Comparison of ENCODE assay signal across 16 cellular contexts in the genomic region with DNA sequence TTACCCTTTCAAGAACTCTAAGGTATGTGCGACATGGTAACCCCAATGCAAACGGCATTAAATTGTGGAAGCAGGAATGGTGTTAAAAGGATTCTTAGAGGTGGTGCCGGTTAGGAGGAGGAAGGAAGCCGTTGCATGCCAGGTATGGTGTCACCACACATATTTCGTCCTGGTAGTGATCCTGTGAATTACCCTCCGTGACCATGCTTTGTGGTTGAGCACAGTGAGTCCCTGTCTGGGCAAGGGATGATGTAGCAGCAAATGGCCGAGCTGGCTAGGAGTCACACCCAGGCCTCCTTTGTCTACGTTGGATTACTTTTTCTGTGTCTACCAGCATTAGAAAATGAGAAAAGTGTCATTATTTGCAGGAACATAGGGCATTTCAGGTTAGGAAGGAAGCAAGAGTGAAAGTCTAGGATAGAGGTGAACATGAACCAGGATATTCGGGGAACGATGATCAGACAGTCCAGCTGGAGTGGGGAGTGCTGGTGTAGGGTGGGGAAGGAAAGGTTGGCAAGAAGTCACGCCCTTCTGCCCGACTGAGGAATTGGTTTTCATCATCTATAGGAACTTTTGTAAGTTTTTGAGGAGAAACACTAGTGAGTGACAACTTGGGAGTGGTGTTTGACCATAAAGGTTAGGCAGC.
DNase-seq lines count a peak whose midpoint lies in the region; ATAC-seq and TF ChIP-seq lines count a peak whose summit lies in the region.
"Had no signal": no experiment of that assay in that cellular context is flagged by ENCODE, and none has a peak within 500 bp of the region (broad histone marks: within the 10 kb centered on the region; RNA-seq: fewer than 3 reads in every experiment).

No MANE protein-coding gene starts in this region.

- H3K4me3 Mint-ChIP-seq in T-helper 1 cell treated with Interleukin-12 subunit alpha and Interleukin-12 subunit beta and Interleukin-4 antibody, amounts not matched to agents 30 μg/mL and 1 μg/mL, for 36 hours = peak overlapping the region; percentile 53
- peak overlapping the region; percentile 4 to 68 (median 46) for H3K4me3 Mint-ChIP-seq in naive thymus-derived CD4-positive, alpha-beta T cell
- H3K4me3 Mint-ChIP-seq: dendritic cell treated with granulocyte-macrophage colony-stimulating factor and Interleukin-4, amounts not matched to agents 40 ng/mL and 50 ng/mL, for 4 days had no signal

- ATAC-seq in activated naive CD4-positive, alpha-beta T cell treated with anti-CD3 and anti-CD28 coated beads, Interleukin-2, amount 50 U/mL, for 72 hours = no peak
- no peak for ATAC-seq in naive thymus-derived CD4-positive, alpha-beta T cell
- ATAC-seq in HG02642 (IDR thresholded peaks at IDR 0.05; ENCODE audit: poor library complexity, unreplicated experiment) = no peak
- ATAC-seq in heart right ventricle = no peak

- peak overlapping the region; percentile 6; the same call in 1 of the 2 replicates for H3K4me3 ChIP-seq in Jurkat, Clone E6-1 (ENCODE audit: low read length)
- no peak overlapping the region for H3K4me3 ChIP-seq in naive thymus-derived CD4-positive, alpha-beta T cell (ENCODE audit: low read length)
- no peak overlapping the region for H3K4me3 ChIP-seq in heart right ventricle
- H3K4me3 ChIP-seq: spleen had no signal

- intact Hi-C loops in naive thymus-derived CD4-positive, alpha-beta T cell (cut with micrococcal nuclease) = loop anchor here (1.0 to 5.0 kb wide), 16 partner anchors 11 to 247 kb away; a partner anchor contains a TSS
- intact Hi-C loops in heart right ventricle (cut with DNase I) = no loop called here

- WGBS in heart right ventricle, 2 donors = 90% methylated on average over 12 of the region's 12 CpGs

- POLR2A ChIA-PET in naive thymus-derived CD4-positive, alpha-beta T cell (lab: Charles Lee) = interaction anchor here (0.7 to 1.1 kb wide), 2 partner anchors 175 to 225 kb away, joined by 3 to 4 read pairs; no protein-coding TSS in a partner anchor

- H3K27me3 Mint-ChIP-seq in T-helper 1 cell treated with Interleukin-12 subunit alpha and Interleukin-12 subunit beta and Interleukin-4 antibody, amounts not matched to agents 30 μg/mL and 1 μg/mL, for 36 hours (ENCODE audit: low read depth) = no peaks in the 10 kb centered on the region
- no peaks in the 10 kb centered on the region for H3K27me3 Mint-ChIP-seq in naive thymus-derived CD4-positive, alpha-beta T cell
- H3K27me3 Mint-ChIP-seq: dendritic cell treated with granulocyte-macrophage colony-stimulating factor and Interleukin-4, amounts not matched to agents 40 ng/mL and 50 ng/mL, for 4 days; progenitor cell of endocrine pancreas had no signal

- no peaks in the 10 kb centered on the region for H3K27me3 ChIP-seq in naive thymus-derived CD4-positive, alpha-beta T cell (ENCODE audit: control insufficient read depth in 2 of 2, insufficient read depth in 2 of 2, low read length in 2 of 2)
- no peaks in the 10 kb centered on the region for H3K27me3 ChIP-seq in heart right ventricle
- H3K27me3 ChIP-seq: spleen had no signal

- peak overlapping the region; percentile 30 for H3K27ac ChIP-seq in naive thymus-derived CD4-positive, alpha-beta T cell (ENCODE audit: low read depth, low read length)
- H3K27ac ChIP-seq in heart right ventricle = no peak overlapping the region
- H3K27ac ChIP-seq: 22Rv1, WERI-Rb-1 had no signal

- no peaks in the 10 kb centered on the region for H3K9me3 Mint-ChIP-seq in T-helper 1 cell treated with Interleukin-12 subunit alpha and Interleukin-12 subunit beta and Interleukin-4 antibody, amounts not matched to agents 30 μg/mL and 1 μg/mL, for 36 hours
- no peaks in the 10 kb centered on the region for H3K9me3 Mint-ChIP-seq in activated naive CD4-positive, alpha-beta T cell treated with anti-CD3 and anti-CD28 coated beads, Interleukin-2, amount 50 U/mL, for 72 hours
- peaks cover 0 to 2% (median 0%) of the 10 kb centered on the region in 11 donors for H3K9me3 Mint-ChIP-seq in naive thymus-derived CD4-positive, alpha-beta T cell
- H3K9me3 Mint-ChIP-seq: dendritic cell treated with granulocyte-macrophage colony-stimulating factor and Interleukin-4, amounts not matched to agents 40 ng/mL and 50 ng/mL, for 4 days had no signal

- no peak for DNase-seq in T-helper 1 cell
- DNase-seq in Jurkat, Clone E6-1 (ENCODE audit: low read depth, low spot score) = no peak
- DNase-seq in activated naive CD4-positive, alpha-beta T cell treated with anti-CD3 and anti-CD28 coated beads, Interleukin-2, amount 50 U/mL, for 72 hours (ENCODE audit: low spot score in 2 of 2) = no peak
- DNase-seq in naive thymus-derived CD4-positive, alpha-beta T cell = no peak
- DNase-seq in SK-N-DZ (ENCODE audit: low spot score) = no peak
- DNase-seq in heart right ventricle = no peak
- DNase-seq: NCI-H1694 treated with DMSO at 0.1 percent for 48 hours, NCI-H446 treated with DMSO at 0.1 percent for 48 hours, SK-N-SH, spleen had no signal

- H3K4me1 ChIP-seq in naive thymus-derived CD4-positive, alpha-beta T cell (ENCODE audit: control insufficient read depth in 2 of 2, insufficient read depth in 2 of 2, low read length in 2 of 2) = peaks cover 0 to 23% of the 10 kb centered on the region in 2 donors
- H3K4me1 ChIP-seq in heart right ventricle = peaks cover 0 to 32% (median 0%) of the 10 kb centered on the region in 9 donors

- CTCF ChIA-PET in naive thymus-derived CD4-positive, alpha-beta T cell (lab: Charles Lee) = interaction anchor here (1.5 to 2.2 kb wide), 2 partner anchors 171 to 225 kb away, joined by 6 to 10 read pairs; no protein-coding TSS in a partner anchor

- no peaks in the 10 kb centered on the region for H3K36me3 ChIP-seq in naive thymus-derived CD4-positive, alpha-beta T cell (ENCODE audit: control insufficient read depth in 2 of 3, insufficient read depth in 3 of 3, low read length in 3 of 3)
- H3K36me3 ChIP-seq in heart right ventricle = no peaks in the 10 kb centered on the region
- H3K36me3 ChIP-seq: spleen, WERI-Rb-1 had no signal

- no peaks in the 10 kb centered on the region for H3K9me3 ChIP-seq in naive thymus-derived CD4-positive, alpha-beta T cell (ENCODE audit: control insufficient read depth in 2 of 3, low read length in 3 of 3)
- peaks cover 0 to 4% (median 0%) of the 10 kb centered on the region in 11 donors for H3K9me3 ChIP-seq in heart right ventricle
- H3K9me3 ChIP-seq: SK-N-SH had no signal

- peak overlapping the region; percentile 67 for H3K27ac Mint-ChIP-seq in T-helper 1 cell treated with Interleukin-12 subunit alpha and Interleukin-12 subunit beta and Interleukin-4 antibody, amounts not matched to agents 30 μg/mL and 1 μg/mL, for 36 hours
- peak overlapping the region; percentile 62 to 63 for H3K27ac Mint-ChIP-seq in activated naive CD4-positive, alpha-beta T cell treated with anti-CD3 and anti-CD28 coated beads, Interleukin-2, amount 50 U/mL, for 72 hours
- H3K27ac Mint-ChIP-seq in naive thymus-derived CD4-positive, alpha-beta T cell = peak overlapping the region; percentile 56 to 91 (median 81)
- H3K27ac Mint-ChIP-seq: dendritic cell treated with granulocyte-macrophage colony-stimulating factor and Interleukin-4, amounts not matched to agents 40 ng/mL and 50 ng/mL, for 4 days; progenitor cell of endocrine pancreas had no signal

- peaks cover 23% of the 10 kb centered on the region for H3K36me3 Mint-ChIP-seq in T-helper 1 cell treated with Interleukin-12 subunit alpha and Interleukin-12 subunit beta and Interleukin-4 antibody, amounts not matched to agents 30 μg/mL and 1 μg/mL, for 36 hours (ENCODE audit: low read depth)
- H3K36me3 Mint-ChIP-seq in activated naive CD4-positive, alpha-beta T cell treated with anti-CD3 and anti-CD28 coated beads, Interleukin-2, amount 50 U/mL, for 72 hours = peaks cover 0 to 6% of the 10 kb centered on the region in 2 donors
- peaks cover 0 to 20% (median 0%) of the 10 kb centered on the region in 5 donors for H3K36me3 Mint-ChIP-seq in naive thymus-derived CD4-positive, alpha-beta T cell

- peaks cover 68% of the 10 kb centered on the region for H3K4me1 Mint-ChIP-seq in T-helper 1 cell treated with Interleukin-12 subunit alpha and Interleukin-12 subunit beta and Interleukin-4 antibody, amounts not matched to agents 30 μg/mL and 1 μg/mL, for 36 hours (ENCODE audit: low read depth)
- peaks cover 54 to 88% (median 76%) of the 10 kb centered on the region in 7 donors for H3K4me1 Mint-ChIP-seq in naive thymus-derived CD4-positive, alpha-beta T cell

- no peak for TF ChIP-seq CTCF in heart right ventricle (IDR thresholded peaks at IDR 0.05)

Comparison
In these comparisons a context has a peak if more than half of its experiments do, and no peak if none do; other contexts are left out.
1. intact Hi-C loops: an anchor here in naive thymus-derived CD4-positive, alpha-beta T cell (1.0 to 5.0 kb wide); none called in heart right ventricle.